11 cellular contexts compared by ENCODE assay signal in the genomic region with DNA sequence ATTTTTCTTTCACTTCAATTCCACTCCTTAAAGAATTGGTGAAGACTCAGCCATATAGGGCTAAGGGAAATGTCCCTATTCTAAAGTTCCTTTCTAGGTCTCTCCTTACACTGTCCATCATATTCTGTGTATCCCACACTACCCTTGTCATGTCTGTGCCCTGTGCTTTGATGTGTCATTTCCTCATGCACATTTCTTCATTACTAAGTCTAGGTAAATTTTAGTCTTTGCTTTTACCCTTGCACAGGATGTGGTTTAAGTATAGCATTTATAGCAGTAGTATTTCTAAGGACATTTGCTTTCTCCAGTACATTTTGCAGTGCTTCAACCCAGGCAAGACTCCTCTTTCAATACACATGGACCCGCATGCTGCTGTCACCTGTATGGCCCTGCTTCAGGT.
A peak's percentile ranks its signal among the peaks of the same experiment; 100 is the strongest.
DNase-seq lines count a peak whose midpoint lies in the region; ATAC-seq and TF ChIP-seq lines count a peak whose summit lies in the region.
"Had no signal": no experiment of that assay in that cellular context is flagged by ENCODE, and none has a peak within 500 bp of the region (broad histone marks: within the 10 kb centered on the region; RNA-seq: fewer than 3 reads in every experiment).

No MANE protein-coding gene starts in this region.

- no peak overlapping the region for H3K4me3 Mint-ChIP-seq in activated B cell treated with CpG ODN at 0.5 μM for 24 hours

- POLR2A ChIA-PET in activated B cell treated with CpG ODN at 0.5 μM for 24 hours (lab: Charles Lee): no interaction called here

- intact Hi-C loops in activated B cell treated with CpG ODN at 0.5 μM for 24 hours (cut with micrococcal nuclease) (no loop called here), stomach (cut with DNase I; ENCODE audit: low total_unique reads) (no loop called here)

- peaks cover 9% of the 10 kb centered on the region for H3K4me1 Mint-ChIP-seq in activated B cell treated with CpG ODN at 0.5 μM for 24 hours
- H3K4me1 Mint-ChIP-seq: naive B cell had no signal

- TF ChIP-seq POLR2A in stomach (IDR thresholded peaks at IDR 0.05): no peak

- DNase-seq in DND-41 (peak; percentile 49), activated B cell treated with CpG ODN at 0.5 μM for 24 hours (no peak), cortex of kidney (lab: John Stamatoyannopoulos, UW) (no peak), NCI-H524 treated with DMSO at 0.1 percent for 48 hours (lab: John Stamatoyannopoulos, UW) (no peak), stomach (no peak)
- DNase-seq in activated CD8-positive, alpha-beta memory T cell treated with anti-CD3 and anti-CD28 coated beads, Interleukin-2, amount 50 U/mL, for 48 hours: no peak
- DNase-seq: Calu3, Karpas-422, naive B cell had no signal

- H3K4me3 ChIP-seq in DND-41 (ENCODE audit: low read depth in 1 of 2, low read length in 2 of 2) (no peak overlapping the region), stomach (no peak overlapping the region)

- ATAC-seq in DND-41 (ENCODE audit: insufficient read depth, low read depth): peak; percentile 98
- peak; percentile 95 for ATAC-seq in GM19395 (IDR thresholded peaks at IDR 0.05; ENCODE audit: unreplicated experiment)
- peak; percentile 97 for ATAC-seq in HG03095 (IDR thresholded peaks at IDR 0.05; ENCODE audit: unreplicated experiment)
- ATAC-seq in activated B cell treated with CpG ODN at 0.5 μM for 24 hours (ENCODE audit: low read depth): peak; percentile 61

- no peaks in the 10 kb centered on the region for H3K36me3 Mint-ChIP-seq in activated B cell treated with CpG ODN at 0.5 μM for 24 hours (ENCODE audit: low read depth)
- H3K36me3 Mint-ChIP-seq: naive B cell had no signal

- no peak overlapping the region for H2AFZ ChIP-seq in DND-41 (ENCODE audit: low read depth, low read length)

- no peak for TF ChIP-seq CTCF in DND-41 (IDR thresholded peaks at IDR 0.05; ENCODE audit: borderline replicate concordance, extremely low read depth, low read length, poor library complexity, severe bottlenecking)
- TF ChIP-seq CTCF in activated B cell treated with CpG ODN at 0.5 μM for 24 hours (IDR thresholded peaks at IDR 0.05): no peak
- no peak for TF ChIP-seq CTCF in stomach (IDR thresholded peaks at IDR 0.05)

- H3K4me1 ChIP-seq in DND-41 (ENCODE audit: insufficient read depth, low read length): peaks cover 17% of the 10 kb centered on the region
- no peaks in the 10 kb centered on the region for H3K4me1 ChIP-seq in stomach

- H3K9me3 ChIP-seq in DND-41 (ENCODE audit: insufficient read depth, low read length, severe bottlenecking): no peaks in the 10 kb centered on the region
- H3K9me3 ChIP-seq in stomach: no peaks in the 10 kb centered on the region

- no peaks in the 10 kb centered on the region for H3K27me3 Mint-ChIP-seq in activated B cell treated with CpG ODN at 0.5 μM for 24 hours
- H3K27me3 Mint-ChIP-seq: naive B cell had no signal

- WGBS in stomach, 5 donors: 80 to 94% (median 88%) methylated on average over 1 of the region's 1 CpG

- no peaks in the 10 kb centered on the region for H3K36me3 ChIP-seq in DND-41 (ENCODE audit: insufficient read depth, low read length)
- H3K36me3 ChIP-seq in stomach: no peaks in the 10 kb centered on the region

- no peak overlapping the region for H3K9ac ChIP-seq in DND-41 (ENCODE audit: low read depth, low read length)

- H3K27ac ChIP-seq in DND-41 (ENCODE audit: low read length): peak overlapping the region; percentile 34
- no peak overlapping the region for H3K27ac ChIP-seq in stomach

- no peaks in the 10 kb centered on the region for H4K20me1 ChIP-seq in DND-41 (ENCODE audit: insufficient read depth, low read length)

- no peaks in the 10 kb centered on the region for H3K9me3 Mint-ChIP-seq in activated B cell treated with CpG ODN at 0.5 μM for 24 hours
- H3K9me3 Mint-ChIP-seq: naive B cell had no signal

- H3K79me2 ChIP-seq in DND-41 (ENCODE audit: insufficient read depth, low read length): no peaks in the 10 kb centered on the region

- TF ChIP-seq EP300 in stomach (IDR thresholded peaks at IDR 0.05): no peak

- CTCF ChIA-PET in activated B cell treated with CpG ODN at 0.5 μM for 24 hours (lab: Charles Lee): no interaction called here

- H3K27ac Mint-ChIP-seq in activated B cell treated with CpG ODN at 0.5 μM for 24 hours: no peak overlapping the region
- H3K27ac Mint-ChIP-seq: naive B cell had no signal

- H3K27me3 ChIP-seq in DND-41 (ENCODE audit: insufficient read depth, low read length, poor library complexity) (no peaks in the 10 kb centered on the region), stomach (no peaks in the 10 kb centered on the region)

- 0 out of 2 replicates have a peak overlapping the region, but pooled peaks have one; percentile 2 for H3K4me2 ChIP-seq in DND-41 (ENCODE audit: insufficient read depth, low read length)
